Comparison of ENCODE assay signal across 9 cellular contexts in the genomic region with DNA sequence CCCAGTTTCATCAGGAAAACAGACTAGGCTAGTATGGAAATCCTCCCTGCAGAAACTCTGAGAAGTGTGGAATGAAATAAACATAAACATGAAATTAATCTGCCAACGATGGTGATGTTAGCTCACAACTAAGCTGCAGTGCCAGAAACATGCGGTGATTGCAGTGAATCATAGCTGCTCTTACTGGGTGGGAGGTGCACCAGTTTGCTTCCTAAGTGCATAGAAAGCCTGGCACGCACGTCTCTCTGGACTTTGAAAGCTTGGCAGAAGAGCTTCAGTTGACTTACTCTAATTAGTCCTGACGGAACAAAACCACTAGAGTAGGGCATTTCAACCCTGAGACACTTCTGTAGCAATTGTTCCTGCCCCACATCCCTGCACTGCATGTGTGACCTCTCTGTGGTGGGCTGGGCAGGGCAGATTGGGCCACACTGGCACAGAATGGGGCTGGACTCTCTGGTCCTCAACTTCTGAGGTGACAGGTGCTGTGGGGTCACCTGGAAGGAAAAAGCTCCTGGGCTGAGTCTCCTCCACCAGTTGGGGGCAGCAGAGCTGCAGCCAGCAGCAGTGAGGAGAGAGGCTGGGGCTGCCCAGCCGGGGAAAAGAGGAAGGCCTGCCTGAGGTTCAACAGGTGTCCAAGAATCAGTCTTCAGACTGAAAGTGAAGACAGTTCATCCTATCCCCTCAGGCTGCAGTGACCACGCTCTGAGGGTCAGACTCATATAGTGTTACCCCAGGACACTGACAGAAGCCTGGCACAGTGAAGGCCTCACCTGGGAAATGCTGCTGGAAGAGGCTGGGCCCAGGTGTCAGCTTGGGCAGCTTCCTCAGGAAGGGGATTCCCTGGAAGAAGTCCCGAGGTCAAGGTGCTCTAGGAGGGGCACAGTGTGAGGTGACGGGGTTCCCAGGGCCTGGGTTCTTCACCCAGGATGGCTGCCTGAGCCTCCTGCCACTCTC. TPM values are rescaled to one million over a fixed set of nuclear protein-coding genes. Genes with fewer than 3 reads are reported as not detected.
A peak's percentile ranks its signal among the peaks of the same experiment; 100 is the strongest.
DNase-seq lines count a peak whose midpoint lies in the region; ATAC-seq and TF ChIP-seq lines count a peak whose summit lies in the region.
"Had no signal": no experiment of that assay in that cellular context is flagged by ENCODE, and none has a peak within 500 bp of the region (broad histone marks: within the 10 kb centered on the region; RNA-seq: fewer than 3 reads in every experiment).

No MANE protein-coding gene starts in this region.

- H3K36me3 ChIP-seq in mesendoderm (ENCODE audit: control insufficient read depth, insufficient read depth, low read length) (no peaks in the 10 kb centered on the region), suprapubic skin (no peaks in the 10 kb centered on the region)

- H2BK15ac ChIP-seq in mesendoderm (replicated peaks; ENCODE audit: low read depth), result no peak overlapping the region

- no peak overlapping the region for H3K4me2 ChIP-seq in mesendoderm (ENCODE audit: low read length)

- H3K79me2 ChIP-seq in mesendoderm (ENCODE audit: control insufficient read depth, insufficient read depth, low read length), result no peaks in the 10 kb centered on the region

- H3K4me3 ChIP-seq in mesendoderm (ENCODE audit: low read length) (no peak overlapping the region), suprapubic skin (no peak overlapping the region)

- H4K8ac ChIP-seq in mesendoderm (ENCODE audit: low read depth, low read length), result no peak overlapping the region

- no peak overlapping the region for H3K23ac ChIP-seq in mesendoderm (ENCODE audit: low read length)

- DNase-seq in activated CD4-positive, alpha-beta T cell treated with anti-CD3 and anti-CD28 coated beads for 48 hours, result peak; percentile 35
- no peak for DNase-seq in activated CD4-positive, alpha-beta T cell treated with anti-CD3 and anti-CD28 coated beads for 4 hours
- peak; percentile 39 for DNase-seq in HT-29 (ENCODE audit: low spot score)
- peak; percentile 96 for DNase-seq in amniotic epithelial cell (ENCODE audit: low read depth)
- peak; percentile 37 for DNase-seq in mesendoderm
- DNase-seq in activated gamma-delta T cell (lab: John Stamatoyannopoulos, UW), result no peak
- no peak for DNase-seq in suprapubic skin (ENCODE audit: low spot score in 2 of 2)

- no peak for TF ChIP-seq CTCF in suprapubic skin (IDR thresholded peaks at IDR 0.05)

- H3K18ac ChIP-seq in mesendoderm (ENCODE audit: low read length), result no peak overlapping the region

- no peaks in the 10 kb centered on the region for H3K79me1 ChIP-seq in mesendoderm (ENCODE audit: low read length)

- no peak overlapping the region for H3K56ac ChIP-seq in mesendoderm (ENCODE audit: low read length)

- WGBS in mesendoderm (ENCODE audit: extremely low coverage, insufficient coverage, low lambda C conversion rate), result no CpG with 5 or more reads among the region's 9 CpGs
- 44% methylated on average over 7 of the region's 9 CpGs for WGBS in suprapubic skin

- no peak overlapping the region for H2BK5ac ChIP-seq in mesendoderm (ENCODE audit: low read length)

- no peaks in the 10 kb centered on the region for H3K27me3 ChIP-seq in mesendoderm (ENCODE audit: insufficient read depth, low read length, poor library complexity)
- peaks cover 3% of the 10 kb centered on the region for H3K27me3 ChIP-seq in suprapubic skin

- no peak overlapping the region for H2BK120ac ChIP-seq in mesendoderm (ENCODE audit: low read depth, low read length)

- no peak for TF ChIP-seq EP300 in suprapubic skin (IDR thresholded peaks at IDR 0.05)

- ATAC-seq in GM21526 (IDR thresholded peaks at IDR 0.05; ENCODE audit: low FRiP score, unreplicated experiment), result no peak

- H2AK5ac ChIP-seq in mesendoderm (ENCODE audit: low read length), result no peak overlapping the region

- no peak overlapping the region for H3K4ac ChIP-seq in mesendoderm (ENCODE audit: low read depth, low read length)

- H3K9me3 ChIP-seq in suprapubic skin, result no peaks in the 10 kb centered on the region

- no peak for TF ChIP-seq POLR2A in suprapubic skin (IDR thresholded peaks at IDR 0.05)

- H3K9ac ChIP-seq in mesendoderm (ENCODE audit: low read length), result no peak overlapping the region

- H3K27ac ChIP-seq in mesendoderm (ENCODE audit: low read depth, low read length) (no peak overlapping the region), suprapubic skin (no peak overlapping the region)

- no peak overlapping the region for H4K5ac ChIP-seq in mesendoderm (ENCODE audit: low read length)

- H3K4me1 ChIP-seq in mesendoderm (ENCODE audit: control insufficient read depth, low read depth, low read length) (no peaks in the 10 kb centered on the region), suprapubic skin (no peaks in the 10 kb centered on the region)

RNA-seq across cellular contexts. Expression of a gene that starts 40.5 kb away (rescaled TPM):
- not detected in 2 replicates for total RNA-seq in HT-29 (2014; rRNA removed; shearing (Covaris generic))
- polyA plus RNA-seq in mesendoderm (2013, experiment 1 of 2), result not detected
- polyA plus RNA-seq in mesendoderm (2013, experiment 2 of 2), result not detected
- total RNA-seq in suprapubic skin, result not detected
- total RNA-seq: activated naive CD4-positive, alpha-beta T cell treated with anti-CD3 and anti-CD28 coated beads, Interleukin-2, amount 50 U/mL, for 72 hours had no signal

Comparison
In these comparisons a context has a peak if more than half of its experiments do, and no peak if none do; other contexts are left out.
1. DNase-seq: peak in activated CD4-positive, alpha-beta T cell treated with anti-CD3 and anti-CD28 coated beads for 48 hours (single experiment), HT-29 (single experiment), amniotic epithelial cell (single experiment) and mesendoderm (single experiment); none in activated CD4-positive, alpha-beta T cell treated with anti-CD3 and anti-CD28 coated beads for 4 hours (0 of 2), activated gamma-delta T cell (single experiment) and suprapubic skin (0 of 2).